29 cellular contexts compared by ENCODE assay signal in the genomic region with DNA sequence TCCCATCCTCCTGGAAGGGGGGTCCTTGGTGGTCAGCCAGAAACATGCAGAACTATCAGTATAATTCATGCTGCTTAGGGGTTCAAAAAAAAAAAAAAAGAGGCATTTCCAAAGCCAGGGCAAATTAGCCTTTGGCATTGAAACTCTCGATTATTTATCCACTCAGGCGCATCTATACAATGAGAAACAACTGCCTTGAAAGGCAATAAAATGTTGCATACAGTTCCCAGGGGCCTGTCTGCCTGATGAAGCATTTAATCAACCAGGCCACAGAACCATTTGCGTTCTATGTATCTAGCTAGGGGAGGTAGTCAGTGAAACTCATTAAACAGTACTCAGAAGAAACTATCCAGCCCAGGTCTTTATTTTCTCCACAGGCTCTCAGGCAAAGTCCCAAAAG.
"Had no signal": no experiment of that assay in that cellular context is flagged by ENCODE, and none has a peak within 500 bp of the region (broad histone marks: within the 10 kb centered on the region; RNA-seq: fewer than 3 reads in every experiment).

No MANE protein-coding gene starts in this region.

- H3K27me3 ChIP-seq: ascending aorta, brain microvascular endothelial cell, dorsolateral prefrontal cortex, gastrocnemius medialis, right lobe of liver, thyroid gland, upper lobe of right lung had no signal

- H3K4me3 ChIP-seq: ascending aorta, coronary artery, dorsolateral prefrontal cortex, gastrocnemius medialis, right lobe of liver, skin epidermis, thyroid gland, upper lobe of right lung had no signal

- H3K9me3 ChIP-seq: ascending aorta, gastrocnemius medialis, right lobe of liver, thyroid gland, upper lobe of right lung had no signal

- H3K4me1 ChIP-seq: ascending aorta, gastrocnemius medialis, right lobe of liver, thyroid gland, upper lobe of right lung had no signal

- H3K27ac ChIP-seq: ascending aorta, brain microvascular endothelial cell, coronary artery, dorsolateral prefrontal cortex, gastrocnemius medialis, right lobe of liver, thyroid gland, upper lobe of right lung had no signal

- DNase-seq: activated CD4-positive, alpha-beta memory T cell treated with anti-CD3 and anti-CD28 coated beads for 36 hours; activated CD4-positive, alpha-beta T cell treated with anti-CD3 and anti-CD28 coated beads, Interleukin-2, amount 10 ng/mL, durations not matched to agents 24 days and 14 days; activated CD4-positive, CD25-positive, alpha-beta regulatory T cell treated with anti-CD3 and anti-CD28 coated beads, Interleukin-2, amount 50 U/mL, for 72 hours; activated CD8-positive, alpha-beta memory T cell treated with anti-CD3 and anti-CD28 coated beads, Interleukin-2, amount 50 U/mL, for 4 hours; activated gamma-delta T cell; activated naive CD4-positive, alpha-beta T cell treated with anti-CD3 and anti-CD28 coated beads, Interleukin-2, amount 10 ng/mL, durations not matched to agents 7 days and 5 days; activated naive CD8-positive, alpha-beta T cell treated with anti-CD3 and anti-CD28 coated beads, Interleukin-2, amount 10 ng/mL, durations not matched to agents 7 days and 5 days; activated T-cell treated with anti-CD3 and anti-CD28 coated beads, Interleukin-2, amount 50 U/mL, for 1 hour; brain microvascular endothelial cell; dorsolateral prefrontal cortex; effector memory CD4-positive, alpha-beta T cell; gastrocnemius medialis; glutamatergic neuron; hippocampal formation; kidney; left colon; naive B cell; right lobe of liver; stimulated activated CD4-positive, alpha-beta T cell treated with anti-CD3 and anti-CD28 coated beads, Interleukin-1b, Interleukin-23, amount 100 ng/mL, for 48 hours; stimulated activated CD4-positive, alpha-beta T cell treated with anti-CD3 and anti-CD28 coated beads, Interleukin-4, amount 100 ng/mL, for 4 hours; stimulated activated CD8-positive, alpha-beta memory T cell treated with anti-CD3 and anti-CD28 coated beads, Interleukin-4, amount 100 ng/mL, for 48 hours; stimulated activated naive CD8-positive, alpha-beta T cell treated with anti-CD3 and anti-CD28 coated beads, Interleukin-15, amount 100 ng/mL, for 72 hours; substantia nigra; T-helper 2 cell; thyroid gland; upper lobe of right lung had no signal

- H3K36me3 ChIP-seq: ascending aorta, brain microvascular endothelial cell, gastrocnemius medialis, right lobe of liver, thyroid gland, upper lobe of right lung had no signal

- FAIRE-seq: kidney had no signal
